Comparison of ENCODE assay signal across 24 cellular contexts in genomic region chr2:10399358-10399757, GRCh38. TPM values are rescaled to one million over a fixed set of nuclear protein-coding genes. Genes with fewer than 3 reads are reported as not detected.
DNase-seq lines count a peak whose midpoint lies in the region; ATAC-seq, FAIRE-seq and TF ChIP-seq lines count a peak whose summit lies in the region.
"Had no signal": no experiment of that assay in that cellular context is flagged by ENCODE, and none has a peak within 500 bp of the region (broad histone marks: within the 10 kb centered on the region; RNA-seq: fewer than 3 reads in every experiment).

No MANE protein-coding gene starts in this region.

- no peaks in the 10 kb centered on the region for H3K27me3 Mint-ChIP-seq in activated CD8-positive, alpha-beta memory T cell treated with anti-CD3 and anti-CD28 coated beads, Interleukin-2, amount 10 ng/mL, durations not matched to agents 7 days and 5 days
- H3K27me3 Mint-ChIP-seq in central memory CD8-positive, alpha-beta T cell = no peaks in the 10 kb centered on the region
- H3K27me3 Mint-ChIP-seq in stimulated activated memory B cell treated with anti-CD40 and anti-IgM and Interleukin-4, amounts not matched to agents 10 μg/mL and 1 μg/mL and 100 μg/mL, for 72 hours = no peaks in the 10 kb centered on the region
- H3K27me3 Mint-ChIP-seq: activated naive CD8-positive, alpha-beta T cell; type B pancreatic cell had no signal

- H3K4me3 ChIP-seq in prostate gland = no peak overlapping the region
- H3K4me3 ChIP-seq: GM23248, left lung, mucosa of descending colon, neural progenitor cell had no signal

- H3K4me3 Mint-ChIP-seq in activated CD8-positive, alpha-beta memory T cell treated with anti-CD3 and anti-CD28 coated beads, Interleukin-2, amount 10 ng/mL, durations not matched to agents 7 days and 5 days = no peak overlapping the region
- no peak overlapping the region for H3K4me3 Mint-ChIP-seq in central memory CD8-positive, alpha-beta T cell
- no peak overlapping the region for H3K4me3 Mint-ChIP-seq in stimulated activated memory B cell treated with anti-CD40 and anti-IgM and Interleukin-4, amounts not matched to agents 10 μg/mL and 1 μg/mL and 100 μg/mL, for 72 hours
- H3K4me3 Mint-ChIP-seq: activated naive CD8-positive, alpha-beta T cell; type B pancreatic cell had no signal

- peaks cover 20% of the 10 kb centered on the region for H3K4me1 Mint-ChIP-seq in activated CD8-positive, alpha-beta memory T cell treated with anti-CD3 and anti-CD28 coated beads, Interleukin-2, amount 10 ng/mL, durations not matched to agents 7 days and 5 days
- peaks cover 31% of the 10 kb centered on the region for H3K4me1 Mint-ChIP-seq in central memory CD8-positive, alpha-beta T cell
- H3K4me1 Mint-ChIP-seq in stimulated activated memory B cell treated with anti-CD40 and anti-IgM and Interleukin-4, amounts not matched to agents 10 μg/mL and 1 μg/mL and 100 μg/mL, for 72 hours = peaks cover 59% of the 10 kb centered on the region

- CTCF ChIA-PET in activated CD8-positive, alpha-beta memory T cell treated with anti-CD3 and anti-CD28 coated beads, Interleukin-2, amount 10 ng/mL, durations not matched to agents 7 days and 5 days (lab: Charles Lee) = interaction anchor here (1.0 kb wide), 1 partner anchor 10 kb away, joined by 4 read pairs; no protein-coding TSS in a partner anchor

- H3K27ac Mint-ChIP-seq in activated CD8-positive, alpha-beta memory T cell treated with anti-CD3 and anti-CD28 coated beads, Interleukin-2, amount 10 ng/mL, durations not matched to agents 7 days and 5 days = peak overlapping the region; percentile 33
- peak overlapping the region; percentile 89 for H3K27ac Mint-ChIP-seq in central memory CD8-positive, alpha-beta T cell (ENCODE audit: low read depth)
- peak overlapping the region; percentile 79 for H3K27ac Mint-ChIP-seq in stimulated activated memory B cell treated with anti-CD40 and anti-IgM and Interleukin-4, amounts not matched to agents 10 μg/mL and 1 μg/mL and 100 μg/mL, for 72 hours
- H3K27ac Mint-ChIP-seq: neural progenitor cell, type B pancreatic cell had no signal

- H3K9me3 ChIP-seq in prostate gland = no peaks in the 10 kb centered on the region
- H3K9me3 ChIP-seq: left lung, mucosa of descending colon had no signal

- no peak for TF ChIP-seq POLR2A in prostate gland (IDR thresholded peaks at IDR 0.05)

- no peak for DNase-seq in activated CD8-positive, alpha-beta memory T cell treated with anti-CD3 and anti-CD28 coated beads, Interleukin-2, amount 10 ng/mL, durations not matched to agents 7 days and 5 days
- DNase-seq in activated CD8-positive, alpha-beta memory T cell treated with anti-CD3 and anti-CD28 coated beads for 24 hours = no peak
- no peak for DNase-seq in HTR-8/SVneo (ENCODE audit: insufficient read length, low spot score)
- DNase-seq in central memory CD8-positive, alpha-beta T cell (ENCODE audit: low spot score in 2 of 2) = no peak
- no peak for DNase-seq in prostate gland (ENCODE audit: low spot score)
- DNase-seq in pons (ENCODE audit: low spot score) = no peak
- DNase-seq in NCI-H1105 (lab: John Stamatoyannopoulos, UW) = no peak
- DNase-seq: activated CD4-positive, alpha-beta T cell treated with anti-CD3 and anti-CD28 coated beads for 48 hours; C1 segment of cervical spinal cord; effector CD8-positive, alpha-beta T cell; foreskin keratinocyte; GM23248; Karpas-422; left lung; NCI-H1694 treated with DMSO at 0.1 percent for 48 hours; NCI-H69; small intestine; stimulated activated CD4-positive, alpha-beta T cell treated with anti-CD3 and anti-CD28 coated beads, Interleukin-2, amount 100 ng/mL, for 48 hours had no signal

- H3K27ac ChIP-seq in prostate gland = no peak overlapping the region
- H3K27ac ChIP-seq: foreskin keratinocyte, GM23248, neural progenitor cell had no signal

- 56% methylated on average over 15 of the region's 16 CpGs for WGBS in prostate gland

- no peaks in the 10 kb centered on the region for H3K4me1 ChIP-seq in prostate gland (replicated peaks)
- H3K4me1 ChIP-seq: foreskin keratinocyte had no signal

- peak; percentile 96 for FAIRE-seq in HTR-8/SVneo (lab: Jason Lieb, UNC)
- FAIRE-seq: small intestine, TTC549 had no signal

- H3K9me3 Mint-ChIP-seq in activated CD8-positive, alpha-beta memory T cell treated with anti-CD3 and anti-CD28 coated beads, Interleukin-2, amount 10 ng/mL, durations not matched to agents 7 days and 5 days (ENCODE audit: low read depth) = no peaks in the 10 kb centered on the region
- no peaks in the 10 kb centered on the region for H3K9me3 Mint-ChIP-seq in central memory CD8-positive, alpha-beta T cell
- H3K9me3 Mint-ChIP-seq in stimulated activated memory B cell treated with anti-CD40 and anti-IgM and Interleukin-4, amounts not matched to agents 10 μg/mL and 1 μg/mL and 100 μg/mL, for 72 hours = no peaks in the 10 kb centered on the region
- H3K9me3 Mint-ChIP-seq: type B pancreatic cell had no signal

- no peak for ATAC-seq in activated CD8-positive, alpha-beta memory T cell treated with anti-CD3 and anti-CD28 coated beads, Interleukin-2, amount 10 ng/mL, durations not matched to agents 7 days and 5 days
- ATAC-seq in central memory CD8-positive, alpha-beta T cell (replicated peaks; ENCODE audit: extremely low read depth, poor library complexity, severe bottlenecking) = no peak
- no peak for ATAC-seq in stimulated activated memory B cell treated with anti-CD40 and anti-IgM and Interleukin-4, amounts not matched to agents 10 μg/mL and 1 μg/mL and 100 μg/mL, for 72 hours
- ATAC-seq: foreskin keratinocyte had no signal

- H3K27me3 ChIP-seq in prostate gland (replicated peaks; ENCODE audit: insufficient read depth) = no peaks in the 10 kb centered on the region
- H3K27me3 ChIP-seq: foreskin keratinocyte, left lung, neural progenitor cell had no signal

- TF ChIP-seq CTCF in prostate gland (IDR thresholded peaks at IDR 0.05) = no peak

- H3K36me3 ChIP-seq in prostate gland = no peaks in the 10 kb centered on the region
- H3K36me3 ChIP-seq: neural progenitor cell had no signal

- peaks cover 14% of the 10 kb centered on the region for H3K36me3 Mint-ChIP-seq in activated CD8-positive, alpha-beta memory T cell treated with anti-CD3 and anti-CD28 coated beads, Interleukin-2, amount 10 ng/mL, durations not matched to agents 7 days and 5 days
- H3K36me3 Mint-ChIP-seq in central memory CD8-positive, alpha-beta T cell (ENCODE audit: insufficient read depth) = peaks cover 30% of the 10 kb centered on the region
- H3K36me3 Mint-ChIP-seq in stimulated activated memory B cell treated with anti-CD40 and anti-IgM and Interleukin-4, amounts not matched to agents 10 μg/mL and 1 μg/mL and 100 μg/mL, for 72 hours = peaks cover 33% of the 10 kb centered on the region
- H3K36me3 Mint-ChIP-seq: activated naive CD8-positive, alpha-beta T cell had no signal

- intact Hi-C loops in prostate gland (cut with DNase I) = no loop called here

RNA-seq across cellular contexts. Expression of gene ODC1, which starts 48.8 kb away (rescaled TPM):
- 10 to 100 TPM; 64.8 to 80.3 TPM for total RNA-seq in activated CD8-positive, alpha-beta memory T cell treated with anti-CD3 and anti-CD28 coated beads, Interleukin-2, amount 10 ng/mL, durations not matched to agents 7 days and 5 days
- total RNA-seq in prostate gland = 100 to 1,000 TPM; 147 to 261 TPM

Comparison
In these comparisons a context has a peak if more than half of its experiments do, and no peak if none do; other contexts are left out.
1. H3K27ac Mint-ChIP-seq: peak in every context shown above with its lines; median percentile 89 in central memory CD8-positive, alpha-beta T cell; 79 in stimulated activated memory B cell treated with anti-CD40 and anti-IgM and Interleukin-4, amounts not matched to agents 10 μg/mL and 1 μg/mL and 100 μg/mL, for 72 hours; 33 in activated CD8-positive, alpha-beta memory T cell treated with anti-CD3 and anti-CD28 coated beads, Interleukin-2, amount 10 ng/mL, durations not matched to agents 7 days and 5 days.